ENCODE assay signal across 2 cellular contexts in genomic region chr1:84303154-84303830, GRCh38.
TF ChIP-seq lines count a peak whose summit lies in the region.

No MANE protein-coding gene starts in this region.

TF ChIP-seq in A549, 52 proteins besides CTCF, POLR2A, EP300 and RAD21 (continued from another document):
- TF ChIP-seq, protein P1, sequence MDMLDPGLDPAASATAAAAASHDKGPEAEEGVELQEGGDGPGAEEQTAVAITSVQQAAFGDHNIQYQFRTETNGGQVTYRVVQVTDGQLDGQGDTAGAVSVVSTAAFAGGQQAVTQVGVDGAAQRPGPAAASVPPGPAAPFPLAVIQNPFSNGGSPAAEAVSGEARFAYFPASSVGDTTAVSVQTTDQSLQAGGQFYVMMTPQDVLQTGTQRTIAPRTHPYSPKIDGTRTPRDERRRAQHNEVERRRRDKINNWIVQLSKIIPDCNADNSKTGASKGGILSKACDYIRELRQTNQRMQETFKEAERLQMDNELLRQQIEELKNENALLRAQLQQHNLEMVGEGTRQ (IDR thresholded peaks at IDR 0.05) = no peak

TF ChIP-seq in WTC11, 78 proteins besides CTCF, POLR2A, EP300 and RAD21 (continued from another document):
- TF ChIP-seq JAZF1 (CRISPR knock-in tag; IDR thresholded peaks at IDR 0.05) = no peak
- TF ChIP-seq JUN (CRISPR knock-in tag; IDR thresholded peaks at IDR 0.05) = no peak
- no peak for TF ChIP-seq NR2C2 (CRISPR knock-in tag; IDR thresholded peaks at IDR 0.05)
